Comparison of ENCODE assay signal across 11 cellular contexts in the genomic region with DNA sequence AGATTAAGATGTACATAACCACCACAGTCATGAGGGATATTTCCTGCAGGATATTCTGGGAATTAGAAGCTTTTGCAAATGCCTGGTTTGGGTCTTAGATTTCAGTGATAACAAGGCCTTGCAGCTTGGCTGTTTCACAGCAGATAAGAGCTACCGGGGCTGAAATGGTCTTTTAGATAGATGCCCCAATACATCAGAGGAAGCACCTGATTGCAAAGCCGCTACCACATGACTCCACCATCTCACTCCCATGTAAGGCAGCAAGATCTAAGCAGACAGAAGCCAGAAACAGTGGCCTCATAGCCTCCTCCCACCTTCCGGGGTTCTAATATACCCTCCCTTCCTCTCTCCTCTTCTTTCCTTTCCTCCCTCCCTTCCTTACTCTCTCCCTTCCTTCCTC. TPM values are rescaled to one million over a fixed set of nuclear protein-coding genes. Genes with fewer than 3 reads are reported as not detected.
DNase-seq lines count a peak whose midpoint lies in the region; ATAC-seq and TF ChIP-seq lines count a peak whose summit lies in the region.
"Had no signal": no experiment of that assay in that cellular context is flagged by ENCODE, and none has a peak within 500 bp of the region (broad histone marks: within the 10 kb centered on the region; RNA-seq: fewer than 3 reads in every experiment).

No MANE protein-coding gene starts in this region.

- no peak overlapping the region for H3K4me3 Mint-ChIP-seq in WTC11
- H3K4me3 Mint-ChIP-seq in effector memory CD8-positive, alpha-beta T cell, result peak overlapping the region; percentile 39 to 41

- ATAC-seq in WTC11, result peak; percentile 41
- ATAC-seq in effector memory CD8-positive, alpha-beta T cell (replicated peaks), result peak; percentile 79
- peak; percentile 37 for ATAC-seq in upper lobe of right lung
- ATAC-seq in GM18517 (IDR thresholded peaks at IDR 0.05; ENCODE audit: unreplicated experiment), result no peak
- no peak for ATAC-seq in left cardiac atrium
- ATAC-seq: left lung had no signal

- peak; percentile 12 for DNase-seq in activated naive CD4-positive, alpha-beta T cell treated with Interleukin-2 at 50 U/mL for 16 hours
- DNase-seq in activated naive CD4-positive, alpha-beta T cell treated with anti-CD3 and anti-CD28 coated beads, Interleukin-2, amount 50 U/mL, for 16 hours, result no peak
- DNase-seq in WTC11 (ENCODE audit: low spot score) (no peak), upper lobe of right lung (no peak), left cardiac atrium (no peak), T-helper 9 cell (no peak)
- DNase-seq in effector memory CD8-positive, alpha-beta T cell, result no peak
- DNase-seq: left lung, NCI-H510A, nucleus accumbens had no signal

- H3K4me1 Mint-ChIP-seq in WTC11, result peaks cover 17% of the 10 kb centered on the region
- peaks cover 21 to 29% of the 10 kb centered on the region in 2 donors for H3K4me1 Mint-ChIP-seq in effector memory CD8-positive, alpha-beta T cell (ENCODE audit: low read depth in 2 of 2)

- intact Hi-C loops in upper lobe of right lung (cut with DNase I) (no loop called here), left cardiac atrium (cut with DNase I) (no loop called here)

- no peak overlapping the region for H3K4me3 ChIP-seq in upper lobe of right lung
- H3K4me3 ChIP-seq: left lung had no signal

- no peak overlapping the region for H3K27ac Mint-ChIP-seq in WTC11
- H3K27ac Mint-ChIP-seq in effector memory CD8-positive, alpha-beta T cell, result peak overlapping the region; percentile 81 to 91

- no peaks in the 10 kb centered on the region for H3K27me3 Mint-ChIP-seq in WTC11 (ENCODE audit: low read depth)
- H3K27me3 Mint-ChIP-seq in effector memory CD8-positive, alpha-beta T cell, result no peaks in the 10 kb centered on the region

- H3K36me3 ChIP-seq in upper lobe of right lung, result no peaks in the 10 kb centered on the region

- no peaks in the 10 kb centered on the region for H3K27me3 ChIP-seq in upper lobe of right lung
- H3K27me3 ChIP-seq: left lung had no signal

- CTCF ChIA-PET in WTC11 (lab: Charles Lee), result no interaction called here

- H3K36me3 Mint-ChIP-seq in WTC11, result 0 out of 2 replicates have a peak, but pooled peaks cover 3% of the 10 kb centered on the region
- H3K36me3 Mint-ChIP-seq in effector memory CD8-positive, alpha-beta T cell (ENCODE audit: insufficient read depth), result no peaks in the 10 kb centered on the region

- no peak overlapping the region for H3K27ac ChIP-seq in upper lobe of right lung

- POLR2A ChIA-PET in WTC11 (lab: Charles Lee), result interaction anchor here (0.5 kb wide), 1 partner anchor 105 kb away, joined by 3 read pairs; no protein-coding TSS in a partner anchor

- no peaks in the 10 kb centered on the region for H3K9me3 ChIP-seq in upper lobe of right lung

- peaks cover 14% of the 10 kb centered on the region for H3K9me3 Mint-ChIP-seq in WTC11
- H3K9me3 Mint-ChIP-seq in effector memory CD8-positive, alpha-beta T cell, result no peaks in the 10 kb centered on the region

- H3K4me1 ChIP-seq in upper lobe of right lung, result peaks cover 7% of the 10 kb centered on the region

- TF ChIP-seq CTCF in WTC11 (IDR thresholded peaks at IDR 0.05) (no peak), upper lobe of right lung (IDR thresholded peaks at IDR 0.05) (no peak)

TF ChIP-seq in WTC11, 78 proteins besides CTCF, POLR2A, EP300 and RAD21:
- TF ChIP-seq HMGA2 (CRISPR knock-in tag; IDR thresholded peaks at IDR 0.05) (no peak), SMAD3 (CRISPR knock-in tag; IDR thresholded peaks at IDR 0.05; ENCODE audit: borderline replicate concordance) (no peak), GTF2I (CRISPR knock-in tag; conservative IDR thresholded peaks at IDR 0.05) (no peak), TEAD1 (CRISPR knock-in tag; IDR thresholded peaks at IDR 0.05) (no peak), FOXK1 (CRISPR knock-in tag; IDR thresholded peaks at IDR 0.05) (no peak), GRHL2 (CRISPR knock-in tag; IDR thresholded peaks at IDR 0.05; ENCODE audit: insufficient replicate concordance, severe bottlenecking) (no peak), ZNF138 (CRISPR knock-in tag; conservative IDR thresholded peaks at IDR 0.05) (no peak), ZNF232 (CRISPR knock-in tag; IDR thresholded peaks at IDR 0.05) (no peak), ELF4 (CRISPR knock-in tag; IDR thresholded peaks at IDR 0.05; ENCODE audit: low read depth) (no peak), ZNF317 (CRISPR knock-in tag; IDR thresholded peaks at IDR 0.05; ENCODE audit: borderline replicate concordance, low read depth) (no peak)
- TF ChIP-seq, protein P1, sequence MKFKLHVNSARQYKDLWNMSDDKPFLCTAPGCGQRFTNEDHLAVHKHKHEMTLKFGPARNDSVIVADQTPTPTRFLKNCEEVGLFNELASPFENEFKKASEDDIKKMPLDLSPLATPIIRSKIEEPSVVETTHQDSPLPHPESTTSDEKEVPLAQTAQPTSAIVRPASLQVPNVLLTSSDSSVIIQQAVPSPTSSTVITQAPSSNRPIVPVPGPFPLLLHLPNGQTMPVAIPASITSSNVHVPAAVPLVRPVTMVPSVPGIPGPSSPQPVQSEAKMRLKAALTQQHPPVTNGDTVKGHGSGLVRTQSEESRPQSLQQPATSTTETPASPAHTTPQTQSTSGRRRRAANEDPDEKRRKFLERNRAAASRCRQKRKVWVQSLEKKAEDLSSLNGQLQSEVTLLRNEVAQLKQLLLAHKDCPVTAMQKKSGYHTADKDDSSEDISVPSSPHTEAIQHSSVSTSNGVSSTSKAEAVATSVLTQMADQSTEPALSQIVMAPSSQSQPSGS (CRISPR knock-in tag; IDR thresholded peaks at IDR 0.05; ENCODE audit: borderline replicate concordance, low read depth), result no peak
- TF ChIP-seq, protein P2, sequence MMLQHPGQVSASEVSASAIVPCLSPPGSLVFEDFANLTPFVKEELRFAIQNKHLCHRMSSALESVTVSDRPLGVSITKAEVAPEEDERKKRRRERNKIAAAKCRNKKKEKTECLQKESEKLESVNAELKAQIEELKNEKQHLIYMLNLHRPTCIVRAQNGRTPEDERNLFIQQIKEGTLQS (CRISPR knock-in tag; conservative IDR thresholded peaks at IDR 0.05), result no peak
- TF ChIP-seq, protein P3, sequence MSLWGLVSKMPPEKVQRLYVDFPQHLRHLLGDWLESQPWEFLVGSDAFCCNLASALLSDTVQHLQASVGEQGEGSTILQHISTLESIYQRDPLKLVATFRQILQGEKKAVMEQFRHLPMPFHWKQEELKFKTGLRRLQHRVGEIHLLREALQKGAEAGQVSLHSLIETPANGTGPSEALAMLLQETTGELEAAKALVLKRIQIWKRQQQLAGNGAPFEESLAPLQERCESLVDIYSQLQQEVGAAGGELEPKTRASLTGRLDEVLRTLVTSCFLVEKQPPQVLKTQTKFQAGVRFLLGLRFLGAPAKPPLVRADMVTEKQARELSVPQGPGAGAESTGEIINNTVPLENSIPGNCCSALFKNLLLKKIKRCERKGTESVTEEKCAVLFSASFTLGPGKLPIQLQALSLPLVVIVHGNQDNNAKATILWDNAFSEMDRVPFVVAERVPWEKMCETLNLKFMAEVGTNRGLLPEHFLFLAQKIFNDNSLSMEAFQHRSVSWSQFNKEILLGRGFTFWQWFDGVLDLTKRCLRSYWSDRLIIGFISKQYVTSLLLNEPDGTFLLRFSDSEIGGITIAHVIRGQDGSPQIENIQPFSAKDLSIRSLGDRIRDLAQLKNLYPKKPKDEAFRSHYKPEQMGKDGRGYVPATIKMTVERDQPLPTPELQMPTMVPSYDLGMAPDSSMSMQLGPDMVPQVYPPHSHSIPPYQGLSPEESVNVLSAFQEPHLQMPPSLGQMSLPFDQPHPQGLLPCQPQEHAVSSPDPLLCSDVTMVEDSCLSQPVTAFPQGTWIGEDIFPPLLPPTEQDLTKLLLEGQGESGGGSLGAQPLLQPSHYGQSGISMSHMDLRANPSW (CRISPR knock-in tag; conservative IDR thresholded peaks at IDR 0.05; ENCODE audit: low read depth), result no peak
- TF ChIP-seq, protein P4, sequence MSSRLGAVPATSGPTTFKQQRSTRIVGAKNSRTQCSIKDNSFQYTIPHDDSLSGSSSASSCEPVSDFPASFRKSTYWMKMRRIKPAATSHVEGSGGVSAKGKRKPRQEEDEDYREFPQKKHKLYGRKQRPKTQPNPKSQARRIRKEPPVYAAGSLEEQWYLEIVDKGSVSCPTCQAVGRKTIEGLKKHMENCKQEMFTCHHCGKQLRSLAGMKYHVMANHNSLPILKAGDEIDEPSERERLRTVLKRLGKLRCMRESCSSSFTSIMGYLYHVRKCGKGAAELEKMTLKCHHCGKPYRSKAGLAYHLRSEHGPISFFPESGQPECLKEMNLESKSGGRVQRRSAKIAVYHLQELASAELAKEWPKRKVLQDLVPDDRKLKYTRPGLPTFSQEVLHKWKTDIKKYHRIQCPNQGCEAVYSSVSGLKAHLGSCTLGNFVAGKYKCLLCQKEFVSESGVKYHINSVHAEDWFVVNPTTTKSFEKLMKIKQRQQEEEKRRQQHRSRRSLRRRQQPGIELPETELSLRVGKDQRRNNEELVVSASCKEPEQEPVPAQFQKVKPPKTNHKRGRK (CRISPR knock-in tag; IDR thresholded peaks at IDR 0.05; ENCODE audit: borderline replicate concordance), result no peak
- TF ChIP-seq, protein P5, sequence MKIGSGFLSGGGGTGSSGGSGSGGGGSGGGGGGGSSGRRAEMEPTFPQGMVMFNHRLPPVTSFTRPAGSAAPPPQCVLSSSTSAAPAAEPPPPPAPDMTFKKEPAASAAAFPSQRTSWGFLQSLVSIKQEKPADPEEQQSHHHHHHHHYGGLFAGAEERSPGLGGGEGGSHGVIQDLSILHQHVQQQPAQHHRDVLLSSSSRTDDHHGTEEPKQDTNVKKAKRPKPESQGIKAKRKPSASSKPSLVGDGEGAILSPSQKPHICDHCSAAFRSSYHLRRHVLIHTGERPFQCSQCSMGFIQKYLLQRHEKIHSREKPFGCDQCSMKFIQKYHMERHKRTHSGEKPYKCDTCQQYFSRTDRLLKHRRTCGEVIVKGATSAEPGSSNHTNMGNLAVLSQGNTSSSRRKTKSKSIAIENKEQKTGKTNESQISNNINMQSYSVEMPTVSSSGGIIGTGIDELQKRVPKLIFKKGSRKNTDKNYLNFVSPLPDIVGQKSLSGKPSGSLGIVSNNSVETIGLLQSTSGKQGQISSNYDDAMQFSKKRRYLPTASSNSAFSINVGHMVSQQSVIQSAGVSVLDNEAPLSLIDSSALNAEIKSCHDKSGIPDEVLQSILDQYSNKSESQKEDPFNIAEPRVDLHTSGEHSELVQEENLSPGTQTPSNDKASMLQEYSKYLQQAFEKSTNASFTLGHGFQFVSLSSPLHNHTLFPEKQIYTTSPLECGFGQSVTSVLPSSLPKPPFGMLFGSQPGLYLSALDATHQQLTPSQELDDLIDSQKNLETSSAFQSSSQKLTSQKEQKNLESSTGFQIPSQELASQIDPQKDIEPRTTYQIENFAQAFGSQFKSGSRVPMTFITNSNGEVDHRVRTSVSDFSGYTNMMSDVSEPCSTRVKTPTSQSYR (CRISPR knock-in tag; IDR thresholded peaks at IDR 0.05), result no peak

RNA-seq across cellular contexts. Expression of a gene that starts 31.1 kb away (rescaled TPM):
- 19.2 to 22.7 TPM (median 20.7 TPM) in 3 replicates for total RNA-seq in WTC11 (2021)
- total RNA-seq in upper lobe of right lung, result 38.5 TPM
- 10 to 100 TPM; 19.5 to 23.3 TPM for total RNA-seq in left cardiac atrium

Comparison
In these comparisons a context has a peak if more than half of its experiments do, and no peak if none do; other contexts are left out.
1. ATAC-seq: peak in WTC11 (single experiment), effector memory CD8-positive, alpha-beta T cell (single experiment) and upper lobe of right lung (single experiment); none in GM18517 (single experiment) and left cardiac atrium (0 of 2).